8 cellular contexts compared by ENCODE assay signal in the genomic region with DNA sequence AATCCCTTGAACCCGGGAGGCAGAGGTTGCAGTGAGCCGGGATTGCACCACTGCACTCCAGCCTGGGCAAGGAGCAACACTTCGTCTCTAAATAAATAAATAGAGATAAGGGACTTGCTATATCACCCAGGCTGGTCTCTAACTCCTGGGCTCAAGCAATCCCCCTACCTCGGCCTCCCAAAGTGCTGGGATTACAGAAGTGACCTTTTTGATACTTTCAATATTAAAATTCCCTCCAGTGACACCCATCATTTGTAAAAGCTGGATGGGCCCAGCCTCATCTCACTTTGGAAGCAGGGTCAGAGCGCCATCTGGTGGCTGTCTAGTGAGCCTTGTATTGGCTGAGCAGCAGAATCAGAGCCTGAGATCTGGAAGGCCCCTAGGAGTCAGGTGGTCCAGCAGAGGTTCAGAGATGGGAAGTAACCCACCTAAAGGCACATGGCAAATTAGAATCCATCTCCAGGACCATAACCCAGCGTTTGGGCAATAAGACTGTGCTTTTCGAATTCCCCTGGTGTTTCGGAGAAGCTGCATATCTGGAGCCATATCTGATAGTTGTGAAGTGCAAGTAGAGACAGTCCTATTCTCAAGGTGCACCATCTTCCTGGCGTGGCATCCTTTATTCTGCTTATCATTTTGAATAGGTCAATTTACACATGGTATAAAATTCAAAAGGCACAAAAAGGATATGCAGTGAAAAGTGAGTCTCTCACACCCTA. TPM values are rescaled to one million over a fixed set of nuclear protein-coding genes. Genes with fewer than 3 reads are reported as not detected.
DNase-seq lines count a peak whose midpoint lies in the region; ATAC-seq and TF ChIP-seq lines count a peak whose summit lies in the region.

No MANE protein-coding gene starts in this region.

- H3K9me3 Mint-ChIP-seq in activated T-cell treated with anti-CD3 and anti-CD28 coated beads, Interleukin-2, amount 50 U/mL, for 24 hours: no peaks in the 10 kb centered on the region
- H3K9me3 Mint-ChIP-seq in nephron progenitor cell: no peaks in the 10 kb centered on the region

- no peak overlapping the region for H3K27ac Mint-ChIP-seq in activated T-cell treated with anti-CD3 and anti-CD28 coated beads, Interleukin-2, amount 50 U/mL, for 24 hours
- no peak overlapping the region for H3K27ac Mint-ChIP-seq in nephron progenitor cell

- H3K4me1 Mint-ChIP-seq in activated T-cell treated with anti-CD3 and anti-CD28 coated beads, Interleukin-2, amount 50 U/mL, for 24 hours (ENCODE audit: low read depth): peaks cover 4% of the 10 kb centered on the region
- H3K4me1 Mint-ChIP-seq in nephron progenitor cell: peaks cover 34% of the 10 kb centered on the region

- H3K9ac ChIP-seq in fibroblast of lung (ENCODE audit: insufficient read depth, low read length): no peak overlapping the region

- ATAC-seq in HG02571 (IDR thresholded peaks at IDR 0.05; ENCODE audit: unreplicated experiment): no peak

- no peaks in the 10 kb centered on the region for H3K36me3 Mint-ChIP-seq in activated T-cell treated with anti-CD3 and anti-CD28 coated beads, Interleukin-2, amount 50 U/mL, for 24 hours (ENCODE audit: low read depth)
- no peaks in the 10 kb centered on the region for H3K36me3 Mint-ChIP-seq in nephron progenitor cell (ENCODE audit: low read depth)

- H3K27ac ChIP-seq in fibroblast of lung (ENCODE audit: insufficient read depth, low read length): no peak overlapping the region

- no peaks in the 10 kb centered on the region for H3K79me2 ChIP-seq in fibroblast of lung (ENCODE audit: control insufficient read depth, insufficient read depth, low read length)

- TF ChIP-seq CTCF in fibroblast of lung (conservative IDR thresholded peaks at IDR 0.05 in 1 of 2, IDR thresholded peaks at IDR 0.05 in 1 of 2; ENCODE audit: low read depth in 1 of 2, low read length in 2 of 2) (peak; percentile 95), nephron progenitor cell (IDR thresholded peaks at IDR 0.05) (peak; percentile 95)

- H3K4me2 ChIP-seq in fibroblast of lung (ENCODE audit: extremely low read depth, insufficient read depth, low read length): no peak overlapping the region

- no peak overlapping the region for H3K4me3 ChIP-seq in fibroblast of lung (replicated peaks in 1 of 4; ENCODE audit: control extremely low read depth in 1 of 4, insufficient read depth in 1 of 4, low read depth in 3 of 4, low read length in 4 of 4)

- H4K20me1 ChIP-seq in fibroblast of lung (ENCODE audit: control insufficient read depth, extremely low read depth, insufficient read depth, low read length): no peaks in the 10 kb centered on the region

- no peaks in the 10 kb centered on the region for H3K36me3 ChIP-seq in fibroblast of lung (ENCODE audit: control insufficient read depth, insufficient read depth, low read length)

- H3K9me3 ChIP-seq in fibroblast of lung (ENCODE audit: control insufficient read depth, insufficient read depth, low read depth, low read length): no peaks in the 10 kb centered on the region

- DNase-seq in G401 (ENCODE audit: low spot score): peak; percentile 87
- peak; percentile 33 for DNase-seq in KG1 (lab: John Stamatoyannopoulos, UW)
- peak; percentile 64 for DNase-seq in OCI-M2 (lab: John Stamatoyannopoulos, UW; ENCODE audit: unreplicated experiment)
- peak; percentile 84 for DNase-seq in activated T-cell treated with anti-CD3 and anti-CD28 coated beads, Interleukin-2, amount 50 U/mL, for 24 hours
- peak; percentile 61 to 85 for DNase-seq in fibroblast of lung (ENCODE audit: low read depth in 2 of 2)
- DNase-seq in nephron progenitor cell: peak; percentile 91
- peak; percentile 69 for DNase-seq in stimulated activated naive CD4-positive, alpha-beta T cell treated with Interleukin-2 at 50 U/mL for 16 hours (lab: John Stamatoyannopoulos, UW)

- no peaks in the 10 kb centered on the region for H3K27me3 Mint-ChIP-seq in activated T-cell treated with anti-CD3 and anti-CD28 coated beads, Interleukin-2, amount 50 U/mL, for 24 hours
- H3K27me3 Mint-ChIP-seq in nephron progenitor cell (ENCODE audit: low read depth, poor library complexity): peaks cover 8% of the 10 kb centered on the region

- H3K4me1 ChIP-seq in fibroblast of lung (ENCODE audit: control insufficient read depth, extremely low read depth, insufficient read depth, low read length): no peaks in the 10 kb centered on the region

- no peak overlapping the region for H3K4me3 Mint-ChIP-seq in activated T-cell treated with anti-CD3 and anti-CD28 coated beads, Interleukin-2, amount 50 U/mL, for 24 hours
- H3K4me3 Mint-ChIP-seq in nephron progenitor cell: no peak overlapping the region

- in situ Hi-C loops in G401 (cut with HindIII; ENCODE audit: low sequenced_read_pairs): no loop called here

- H2AFZ ChIP-seq in fibroblast of lung (ENCODE audit: low read length): no peak overlapping the region

- peaks cover 3% of the 10 kb centered on the region for H3K27me3 ChIP-seq in fibroblast of lung (ENCODE audit: control insufficient read depth, insufficient read depth, low read length)

RNA-seq across cellular contexts. Expression of a gene that starts 18.3 kb away (rescaled TPM):
- total RNA-seq in G401 (2014; rRNA removed; shearing (Covaris generic)): 15.8 and 27.5 TPM in 2 replicates
- 61.4 and 65.5 TPM in 2 replicates for total RNA-seq in fibroblast of lung
- 35.2 and 50.0 TPM in 2 replicates for polyA plus RNA-seq in fibroblast of lung
- 32.6 and 38.7 TPM in 2 replicates for polyA plus RNA-seq in fibroblast of lung (2012)
- 148 and 156 TPM in 2 replicates for polyA minus RNA-seq in fibroblast of lung (ENCODE audit: low replicate concordance)

RNA-seq across cellular contexts. Expression of a gene that starts 40.1 kb away (rescaled TPM):
- 42.0 and 59.8 TPM in 2 replicates for total RNA-seq in G401 (2014; rRNA removed; shearing (Covaris generic))
- total RNA-seq in fibroblast of lung: 1.8 and 9.7 TPM in 2 replicates
- 6.1 and 21.2 TPM in 2 replicates for polyA plus RNA-seq in fibroblast of lung
- polyA plus RNA-seq in fibroblast of lung (2012): 4.5 and 15.8 TPM in 2 replicates
- 3.1 and 13.3 TPM in 2 replicates for polyA minus RNA-seq in fibroblast of lung (ENCODE audit: low replicate concordance)

RNA-seq across cellular contexts. Expression of a gene that starts 53.2 kb away (rescaled TPM):
- not detected in 2 replicates for total RNA-seq in G401 (2014; rRNA removed; shearing (Covaris generic))
- under 0.01 and 0.26 TPM in 2 replicates for total RNA-seq in fibroblast of lung
- 0.01 TPM in 1 of 2 replicates, not detected in the other for polyA plus RNA-seq in fibroblast of lung
- polyA plus RNA-seq in fibroblast of lung (2012): 0.02 TPM in 1 of 2 replicates, not detected in the other
- polyA minus RNA-seq in fibroblast of lung (ENCODE audit: low replicate concordance): not detected in 2 replicates

Comparison
In these comparisons a context has a peak if more than half of its experiments do, and no peak if none do; other contexts are left out.
1. DNase-seq: peak in every context shown above with its lines; median percentile 91 in nephron progenitor cell; 87 in G401; 84 in activated T-cell treated with anti-CD3 and anti-CD28 coated beads, Interleukin-2, amount 50 U/mL, for 24 hours; 73 in fibroblast of lung; 69 in stimulated activated naive CD4-positive, alpha-beta T cell treated with Interleukin-2 at 50 U/mL for 16 hours; 64 in OCI-M2; 33 in KG1.